Comparison of ENCODE assay signal across 13 cellular contexts in genomic region chr4:16914208-16914607, GRCh38. TPM values are rescaled to one million over a fixed set of nuclear protein-coding genes. Genes with fewer than 3 reads are reported as not detected.
DNase-seq lines count a peak whose midpoint lies in the region; ATAC-seq and TF ChIP-seq lines count a peak whose summit lies in the region.
"Had no signal": no experiment of that assay in that cellular context is flagged by ENCODE, and none has a peak within 500 bp of the region (broad histone marks: within the 10 kb centered on the region; RNA-seq: fewer than 3 reads in every experiment).

No MANE protein-coding gene starts in this region.

- no peak overlapping the region for H3K4me3 ChIP-seq in DOHH2 (ENCODE audit: low read length)
- no peak overlapping the region for H3K4me3 ChIP-seq in endodermal cell (ENCODE audit: low read length)
- H3K4me3 ChIP-seq in mesenchymal stem cell (ENCODE audit: insufficient read depth in 1 of 2, low read depth in 1 of 2, low read length in 2 of 2): no peak overlapping the region
- no peak overlapping the region for H3K4me3 ChIP-seq in upper lobe of left lung
- H3K4me3 ChIP-seq: coronary artery, sigmoid colon had no signal

- H3K9ac ChIP-seq in endodermal cell (ENCODE audit: extremely low read depth, low read length, poor library complexity, severe bottlenecking) (no peak overlapping the region), mesenchymal stem cell (ENCODE audit: low read length) (peak overlapping the region; percentile 26)

- no peak overlapping the region for H3K27ac Mint-ChIP-seq in endodermal cell

- H3K18ac ChIP-seq in mesenchymal stem cell (ENCODE audit: low read depth in 1 of 2, low read length in 2 of 2): no peak overlapping the region

- H3K27me3 ChIP-seq in DOHH2 (ENCODE audit: control insufficient read depth, low read length) (no peaks in the 10 kb centered on the region), endodermal cell (ENCODE audit: control insufficient read depth, insufficient read depth, low read length, poor library complexity, severe bottlenecking) (no peaks in the 10 kb centered on the region), mesenchymal stem cell (ENCODE audit: control insufficient read depth in 1 of 2, insufficient read depth in 1 of 2, low read length in 2 of 2) (no peaks in the 10 kb centered on the region), upper lobe of left lung (no peaks in the 10 kb centered on the region)
- H3K27me3 ChIP-seq: sigmoid colon had no signal

- no peak overlapping the region for H2BK12ac ChIP-seq in mesenchymal stem cell (ENCODE audit: low read length in 2 of 2)

- H3K36me3 ChIP-seq in DOHH2 (ENCODE audit: control insufficient read depth, low read length) (no peaks in the 10 kb centered on the region), endodermal cell (ENCODE audit: control insufficient read depth, insufficient read depth, low read length) (no peaks in the 10 kb centered on the region), mesenchymal stem cell (ENCODE audit: control insufficient read depth in 1 of 2, insufficient read depth in 2 of 2, low read depth in 1 of 2, low read length in 2 of 2) (no peaks in the 10 kb centered on the region), upper lobe of left lung (no peaks in the 10 kb centered on the region)
- H3K36me3 ChIP-seq: sigmoid colon had no signal

- H2BK120ac ChIP-seq in mesenchymal stem cell (ENCODE audit: low read depth, low read length): no peak overlapping the region

- no peaks in the 10 kb centered on the region for H3K36me3 Mint-ChIP-seq in endodermal cell (ENCODE audit: low read depth)

- H3K4me1 ChIP-seq in DOHH2 (ENCODE audit: control insufficient read depth, low read length) (no peaks in the 10 kb centered on the region), endodermal cell (ENCODE audit: control insufficient read depth, insufficient read depth, low read length) (peaks cover 4% of the 10 kb centered on the region), mesenchymal stem cell (ENCODE audit: control insufficient read depth, insufficient read depth, low read depth, low read length) (no peaks in the 10 kb centered on the region), upper lobe of left lung (peaks cover 0 to 4% (median 2%) of the 10 kb centered on the region in 4 donors)

- H3K4ac ChIP-seq in mesenchymal stem cell (ENCODE audit: low read depth in 1 of 2, low read length in 2 of 2): no peak overlapping the region

- peaks cover 31% of the 10 kb centered on the region for H3K4me1 Mint-ChIP-seq in endodermal cell

- H3K23ac ChIP-seq in mesenchymal stem cell (ENCODE audit: low read length in 2 of 2): no peak overlapping the region

- 88% methylated on average over 1 of the region's 1 CpG; no CpG with 5 or more reads in 1 of the 2 experiments for WGBS in endodermal cell (ENCODE audit: insufficient coverage in 1 of 2, insufficient read length in 1 of 2), 2 experiments
- WGBS in mesenchymal stem cell: no CpG with 5 or more reads among the region's 1 CpG
- 88 to 90% methylated on average over 1 of the region's 1 CpG for WGBS in upper lobe of left lung, 2 donors

- no peak for ATAC-seq in GM18858 (IDR thresholded peaks at IDR 0.05; ENCODE audit: unreplicated experiment)
- no peak for ATAC-seq in upper lobe of left lung (ENCODE audit: low FRiP score in 2 of 2)

- no peak overlapping the region for H2AK5ac ChIP-seq in mesenchymal stem cell (ENCODE audit: low read length, severe bottlenecking)

- no peak overlapping the region for H2AFZ ChIP-seq in mesenchymal stem cell (ENCODE audit: low read depth, low read length)

- H3F3A ChIP-seq in DOHH2 (ENCODE audit: control insufficient read depth, insufficient read depth): no peaks in the 10 kb centered on the region

- H3K4me3 Mint-ChIP-seq in endodermal cell: no peak overlapping the region

- no peak overlapping the region for H2BK5ac ChIP-seq in mesenchymal stem cell (ENCODE audit: low read depth, low read length, poor library complexity, severe bottlenecking)

- no peaks in the 10 kb centered on the region for H3K79me2 ChIP-seq in DOHH2 (ENCODE audit: control insufficient read depth, low read length)

- H3K9me3 Mint-ChIP-seq in endodermal cell: peaks cover 8% of the 10 kb centered on the region

- TF ChIP-seq POLR2A in upper lobe of left lung (IDR thresholded peaks at IDR 0.05): no peak

- no peak overlapping the region for H2BK15ac ChIP-seq in mesenchymal stem cell (ENCODE audit: low read depth, poor library complexity, severe bottlenecking)

- H4K20me1 ChIP-seq in DOHH2 (ENCODE audit: control insufficient read depth, insufficient read depth, low read depth, low read length): no peaks in the 10 kb centered on the region; the same call in 1 of the 2 replicates

- H3K9me3 ChIP-seq in DOHH2 (ENCODE audit: control insufficient read depth, insufficient read depth, low read length) (no peaks in the 10 kb centered on the region), endodermal cell (ENCODE audit: control insufficient read depth, low read length) (peaks cover 6% of the 10 kb centered on the region), mesenchymal stem cell (ENCODE audit: control insufficient read depth, low read length) (no peaks in the 10 kb centered on the region), upper lobe of left lung (no peaks in the 10 kb centered on the region)
- H3K9me3 ChIP-seq: sigmoid colon had no signal

- H3K79me1 ChIP-seq in mesenchymal stem cell (replicated peaks; ENCODE audit: low read length, poor library complexity, severe bottlenecking): no peaks in the 10 kb centered on the region

- no peak overlapping the region for H3K27ac ChIP-seq in DOHH2 (ENCODE audit: low read depth, low read length)
- no peak overlapping the region for H3K27ac ChIP-seq in endodermal cell (ENCODE audit: low read depth, low read length)
- H3K27ac ChIP-seq in mesenchymal stem cell (ENCODE audit: low read length, poor library complexity, severe bottlenecking): no peak overlapping the region
- H3K27ac ChIP-seq in upper lobe of left lung: no peak overlapping the region
- H3K27ac ChIP-seq: coronary artery, sigmoid colon had no signal

- DNase-seq in NAMALWA (ENCODE audit: low spot score): peak; percentile 18
- DNase-seq in endodermal cell: peak; percentile 78
- peak; percentile 26 for DNase-seq in mesenchymal stem cell
- DNase-seq in DMS114 treated with DMSO at 0.1 percent for 48 hours (lab: John Stamatoyannopoulos, UW; ENCODE audit: unreplicated experiment): no peak
- DNase-seq in upper lobe of left lung: no peak
- no peak for DNase-seq in midbrain (lab: John Stamatoyannopoulos, UW)
- DNase-seq: DMS79 treated with DMSO at 0.1 percent for 48 hours, kidney glomerular epithelial cell, NCI-H2029, sigmoid colon had no signal

- H3K14ac ChIP-seq in mesenchymal stem cell (ENCODE audit: low read length in 2 of 2): no peak overlapping the region

- no peak for TF ChIP-seq EP300 in upper lobe of left lung (IDR thresholded peaks at IDR 0.05)

- TF ChIP-seq CTCF in DOHH2 (IDR thresholded peaks at IDR 0.05; ENCODE audit: low read depth, low read length, poor library complexity, severe bottlenecking): peak; percentile 11
- peak; percentile 70 for TF ChIP-seq CTCF in endodermal cell (conservative IDR thresholded peaks at IDR 0.05)
- TF ChIP-seq CTCF in upper lobe of left lung (IDR thresholded peaks at IDR 0.05): peak in 1 of 6 experiments; percentile 16

- peaks cover 2% of the 10 kb centered on the region for H3K27me3 Mint-ChIP-seq in endodermal cell (ENCODE audit: insufficient read depth)

- H3K4me2 ChIP-seq in DOHH2 (ENCODE audit: low read length) (no peak overlapping the region), mesenchymal stem cell (ENCODE audit: low read length, poor library complexity, severe bottlenecking) (no peak overlapping the region)

- no peak overlapping the region for H4K91ac ChIP-seq in mesenchymal stem cell (ENCODE audit: low read length)

- no peak overlapping the region for H4K8ac ChIP-seq in mesenchymal stem cell (ENCODE audit: low read length)

- no peaks in the 10 kb centered on the region for H3K9me2 ChIP-seq in DOHH2 (replicated peaks; ENCODE audit: control insufficient read depth, low read length)

RNA-seq across cellular contexts. Expression of gene LDB2, which starts 15.8 kb away (rescaled TPM):
- total RNA-seq in endodermal cell: 10 to 100 TPM; 11.4 to 14.5 TPM
- 25.9 TPM for polyA plus RNA-seq in endodermal cell (2013, experiment 1 of 2)
- 26.5 TPM for polyA plus RNA-seq in endodermal cell (2013, experiment 2 of 2)
- 20.1 TPM for polyA plus RNA-seq in mesenchymal stem cell (2013, experiment 1 of 2)
- polyA plus RNA-seq in mesenchymal stem cell (2013, experiment 2 of 2): 22.8 TPM
- 10 to 100 TPM; 34.6 to 94.4 (median 45.9) TPM for total RNA-seq in upper lobe of left lung

Comparison
In these comparisons a context has a peak if more than half of its experiments do, and no peak if none do; other contexts are left out.
1. DNase-seq: peak in NAMALWA (single experiment), endodermal cell (single experiment) and mesenchymal stem cell (single experiment); none in DMS114 treated with DMSO at 0.1 percent for 48 hours (single experiment), upper lobe of left lung (0 of 2) and midbrain (single experiment).